Comparison of ENCODE assay signal across 8 cellular contexts in the genomic region with DNA sequence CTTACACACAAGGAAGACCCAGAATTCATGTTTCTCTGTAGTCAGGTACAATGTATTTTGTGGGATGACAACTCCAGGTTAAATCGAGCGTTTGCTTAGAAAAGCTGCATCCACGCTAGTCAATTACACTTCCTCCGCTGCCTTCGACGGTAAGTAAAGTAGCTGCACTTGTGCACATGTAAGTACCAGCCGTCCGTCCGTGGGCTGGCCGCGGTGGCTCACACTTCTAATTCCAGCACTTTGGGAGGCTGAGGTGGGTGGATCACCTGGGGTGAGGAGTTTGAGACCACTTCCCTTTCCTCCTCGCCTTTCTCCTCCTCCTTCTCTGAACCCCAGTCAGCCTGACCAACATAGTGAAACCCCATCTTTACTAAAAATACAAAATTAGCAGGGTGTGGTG. TPM values are rescaled to one million over a fixed set of nuclear protein-coding genes. Genes with fewer than 3 reads are reported as not detected.
DNase-seq lines count a peak whose midpoint lies in the region; ATAC-seq, FAIRE-seq and TF ChIP-seq lines count a peak whose summit lies in the region.
"Not testable (repeated sequence)": the region's sequence is repeated elsewhere in the genome, so short reads cannot be mapped to it uniquely, and the experiment has no call there.

No MANE protein-coding gene starts in this region.

- intact Hi-C loops in PC-3 (cut with micrococcal nuclease); mucosa of descending colon (cut with DNase I, micrococcal nuclease): not testable (repeated sequence)

- H3K4me1 ChIP-seq in A549 (peaks cover 22% of the 10 kb centered on the region), PC-3 (ENCODE audit: insufficient read depth, low read length) (peaks cover 14% of the 10 kb centered on the region; the same call in 1 of the 2 replicates)
- not testable (repeated sequence) for H3K4me1 ChIP-seq in mucosa of descending colon (ENCODE audit: low read depth); parathyroid adenoma

- TF ChIP-seq EP300 in A549 (IDR thresholded peaks at IDR 0.05) = not testable (repeated sequence)

- H3K79me2 ChIP-seq in PC-3 (ENCODE audit: low read length) = peaks cover 38% of the 10 kb centered on the region
- not testable (repeated sequence) for H3K79me2 ChIP-seq in parathyroid adenoma

- H3K9me3 ChIP-seq in A549; KOPT-K1 (ENCODE audit: insufficient read depth, low read length, poor library complexity, severe bottlenecking); PC-3 (ENCODE audit: low read length); T-helper 17 cell (ENCODE audit: control insufficient read depth, low read length, poor library complexity, severe bottlenecking); mucosa of descending colon; parathyroid adenoma (ENCODE audit: control insufficient read depth, low read length): not testable (repeated sequence)

- peak overlapping the region; percentile 2 for H3K4me3 Mint-ChIP-seq in T-helper 17 cell
- peak overlapping the region in 3 of 5 experiments; percentile 18 to 95 (median 93) for H3K4me3 Mint-ChIP-seq in brain

- H3K4me3 ChIP-seq in A549; PC-3 (ENCODE audit: low read length); mucosa of descending colon; parathyroid adenoma (ENCODE audit: low read depth, low read length): not testable (repeated sequence)

- not testable (repeated sequence) for H3F3A ChIP-seq in PC-3 (ENCODE audit: low read length, unreplicated experiment)

- not testable (repeated sequence) for H3K36me3 ChIP-seq in KOPT-K1 (ENCODE audit: insufficient read depth, low read length); PC-3 (ENCODE audit: low read depth, low read length); mucosa of descending colon (ENCODE audit: low read depth); parathyroid adenoma (ENCODE audit: control insufficient read depth, insufficient read depth, low read length)

- WGBS in A549 (ENCODE audit: missing lambda C conversion rate) = 96% methylated on average over 12 of the region's 12 CpGs

- not testable (repeated sequence) for ATAC-seq in A549, PC-3, T-helper 17 cell, mucosa of descending colon

- not testable (repeated sequence) for H3K9me3 Mint-ChIP-seq in brain

- FAIRE-seq in A549 (lab: Jason Lieb, UNC) = not testable (repeated sequence)
- peak; percentile 92 for FAIRE-seq in islet of Langerhans (lab: Jason Lieb, UNC)

- not testable (repeated sequence) for H3K27me3 Mint-ChIP-seq in T-helper 17 cell
- peaks cover 15% of the 10 kb centered on the region for H3K27me3 Mint-ChIP-seq in brain

- not testable (repeated sequence) for DNase-seq in A549 (ENCODE audit: low read depth in 1 of 2, low spot score in 1 of 2); PC-3; T-helper 17 cell
- DNase-seq in mucosa of descending colon = peak in 2 of 3 donors; percentile 2 to 23

- CTCF ChIA-PET in A549 (lab: Yijun Ruan, JAX); PC-3 (lab: Charles Lee): not testable (repeated sequence)

- POLR2A ChIA-PET in A549 (lab: Yijun Ruan, JAX) = interaction anchor here (1.3 kb wide), 1 partner anchor 61 kb away, joined by 6 read pairs; no protein-coding TSS in a partner anchor
- POLR2A ChIA-PET in PC-3 (lab: Charles Lee; ENCODE audit: unreplicated experiment) = not testable (repeated sequence)

- not testable (repeated sequence) for H3K9ac ChIP-seq in PC-3 (ENCODE audit: low read length); parathyroid adenoma

- BruUV-seq in PC-3 (replicated peaks; lab: Mats Ljungman, UMichigan) = not testable (repeated sequence)

- not testable (repeated sequence) for H4K20me1 ChIP-seq in PC-3 (ENCODE audit: low read length)

- not testable (repeated sequence) for H3K27me3 ChIP-seq in PC-3 (ENCODE audit: low read length); parathyroid adenoma (ENCODE audit: control insufficient read depth, insufficient read depth, low read length)

- TF ChIP-seq POLR2A in A549 (IDR thresholded peaks at IDR 0.05; ENCODE audit: low read length) = not testable (repeated sequence)

- not testable (repeated sequence) for H3K9me2 ChIP-seq in PC-3 (replicated peaks; ENCODE audit: low read length)

- H3K27ac Mint-ChIP-seq in T-helper 17 cell = not testable (repeated sequence)
- H3K27ac Mint-ChIP-seq in brain = peak overlapping the region in 1 of 5 experiments; percentile 93

- not testable (repeated sequence) for TF ChIP-seq CTCF in A549 (IDR thresholded peaks at IDR 0.05); PC-3 (conservative IDR thresholded peaks at IDR 0.05; ENCODE audit: low read depth, low read length); brain (conservative IDR thresholded peaks at IDR 0.05); mucosa of descending colon (IDR thresholded peaks at IDR 0.05); parathyroid adenoma (IDR thresholded peaks at IDR 0.05)

- 0 out of 3 replicates have a peak overlapping the region, but pooled peaks have one; percentile 56 for H3K4me2 ChIP-seq in A549
- not testable (repeated sequence) for H3K4me2 ChIP-seq in PC-3 (ENCODE audit: low read length); parathyroid adenoma (ENCODE audit: low read length)

- H3K27ac ChIP-seq in A549; PC-3 (ENCODE audit: low read length); parathyroid adenoma: not testable (repeated sequence)
- peak overlapping the region; percentile 89 for H3K27ac ChIP-seq in KOPT-K1 (ENCODE audit: low read depth, low read length, poor library complexity, severe bottlenecking)

- not testable (repeated sequence) for H3K36me3 Mint-ChIP-seq in T-helper 17 cell (ENCODE audit: low read depth); brain

- H3K4me1 Mint-ChIP-seq in T-helper 17 cell = not testable (repeated sequence)
- peaks cover 24% of the 10 kb centered on the region for H3K4me1 Mint-ChIP-seq in brain

- 0 out of 2 replicates have a peak overlapping the region, but pooled peaks have one; percentile 76 for H2AFZ ChIP-seq in PC-3 (ENCODE audit: low read length)
- peak overlapping the region; percentile 97 for H2AFZ ChIP-seq in parathyroid adenoma

- TF ChIP-seq RAD21 in A549 (conservative IDR thresholded peaks at IDR 0.05 in 1 of 2, IDR thresholded peaks at IDR 0.05 in 1 of 2) = not testable (repeated sequence)

RNA-seq across cellular contexts. Expression of a gene that starts 0.7 kb away (rescaled TPM):
- polyA plus RNA-seq in A549 (2011; rRNA removed) = 14.9 and 18.8 TPM in 2 replicates
- 3.2 and 3.7 TPM in 2 replicates for polyA plus RNA-seq in A549 (2012; cell fraction: cytosol; rRNA removed)
- 3.7 and 7.2 TPM in 2 replicates for polyA plus RNA-seq in A549 (2012; cell fraction: nucleus; rRNA removed)
- polyA plus RNA-seq in A549 (2017; fragmentation: RNase III; extraction: RNeasy Plus Mini Kit Qiagen cat#74134 plus additional on column Dnase treatment) = 3.9 to 4.4 TPM (median 4.3 TPM) in 3 replicates
- 12.2 and 13.1 TPM in 2 replicates for polyA minus RNA-seq in A549 (2011; rRNA and poly(A)+ RNA removed)
- total RNA-seq in PC-3 (2014; rRNA removed) = 4.6 and 5.2 TPM in 2 replicates
- 1 to 10 TPM; 5.2 to 5.4 TPM for total RNA-seq in T-helper 17 cell
- polyA plus RNA-seq in brain (ENCODE audit: insufficient read depth, low read depth, low replicate concordance) = 1.3 TPM
- 1 to 10 TPM; 2.3 to 4.3 (median 3.2) TPM for total RNA-seq in mucosa of descending colon
